ENCODE assay signal across 19 cellular contexts in the genomic region with DNA sequence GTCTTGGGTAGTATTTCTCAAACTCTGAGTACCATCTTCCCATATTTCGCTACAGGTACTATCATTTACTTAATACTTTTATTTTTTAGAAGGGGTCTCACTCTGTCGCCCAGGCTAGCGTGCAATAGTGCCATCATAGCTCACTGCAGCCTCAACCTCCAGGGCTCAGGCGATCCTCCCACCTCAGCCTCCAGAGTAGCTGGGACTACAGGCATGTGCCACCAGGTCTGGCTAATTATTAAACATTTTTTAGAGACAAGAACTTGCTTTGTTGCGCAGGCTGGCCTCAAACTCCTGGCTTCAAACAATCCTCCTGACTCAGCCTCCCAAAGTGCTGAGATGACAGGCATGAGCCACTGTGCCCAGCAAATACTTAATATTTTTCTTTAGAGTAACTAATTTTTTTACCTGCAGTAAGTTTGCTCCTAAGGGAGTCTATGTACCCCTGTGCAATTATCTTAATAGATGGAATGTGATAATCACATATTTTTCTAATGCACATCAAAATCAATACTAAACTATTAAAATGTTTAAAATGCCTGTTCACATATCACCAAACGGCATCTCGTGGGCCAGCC.
"Had no signal": no experiment of that assay in that cellular context is flagged by ENCODE, and none has a peak within 500 bp of the region (broad histone marks: within the 10 kb centered on the region; RNA-seq: fewer than 3 reads in every experiment).

No MANE protein-coding gene starts in this region.

- H3K4me1 ChIP-seq: foreskin keratinocyte had no signal

- DNase-seq: activated CD4-positive, alpha-beta T cell treated with anti-CD3 and anti-CD28 coated beads, Interleukin-2, amount 50 U/mL, for 4 hours; activated CD8-positive, alpha-beta memory T cell treated with anti-CD3 and anti-CD28 coated beads, Interleukin-2, amount 50 U/mL, for 48 hours; activated naive CD4-positive, alpha-beta T cell treated with Interleukin-2 at 50 U/mL for 16 hours; activated naive CD8-positive, alpha-beta T cell treated with anti-CD3 and anti-CD28 coated beads, Interleukin-2, amount 10 ng/mL, durations not matched to agents 7 days and 5 days; amygdala; cortex of kidney; foreskin keratinocyte; hippocampal formation; left ventricle myocardium inferior; midbrain; stimulated activated CD4-positive, alpha-beta T cell treated with anti-CD3 and anti-CD28 coated beads, Interleukin-4, amount 100 ng/mL, for 1 hour; substantia nigra; T-cell; thyroid gland had no signal

- H3K27ac ChIP-seq: foreskin keratinocyte, thyroid gland, VCaP had no signal

- H3K36me3 Mint-ChIP-seq: natural killer cell treated with Interleukin-12 subunit alpha and Interleukin-12 subunit beta and Interleukin-15 and Interleukin-18, amount 100 ng/mL, for 72 hours; T-cell had no signal

- H3K4me3 Mint-ChIP-seq: activated naive CD8-positive, alpha-beta T cell treated with anti-CD3 and anti-CD28 coated beads, Interleukin-2, amount 10 ng/mL, durations not matched to agents 7 days and 5 days; natural killer cell treated with Interleukin-12 subunit alpha and Interleukin-12 subunit beta and Interleukin-15 and Interleukin-18, amount 100 ng/mL, for 72 hours; stimulated activated naive CD8-positive, alpha-beta T cell treated with anti-CD3 and anti-CD28 coated beads, Interleukin-15, Interleukin-2, amounts not matched to agents 100 ng/mL and 50 ng/mL, for 24 hours; T-cell; T-helper 2 cell treated with Interferon-gamma antibody and Interleukin-4, amounts not matched to agents 5 μg/mL and 100 μg/mL, for 36 hours had no signal

- H3K4me3 ChIP-seq: left ventricle myocardium inferior, thyroid gland had no signal

- ATAC-seq: activated CD4-positive, CD25-positive, alpha-beta regulatory T cell treated with anti-CD3 and anti-CD28 coated beads, Interleukin-2, amount 50 U/mL, for 24 hours; foreskin keratinocyte; natural killer cell treated with Interleukin-12 subunit alpha and Interleukin-12 subunit beta and Interleukin-15 and Interleukin-18, amount 100 ng/mL, for 72 hours; T-cell had no signal

- H3K9me3 ChIP-seq: left ventricle myocardium inferior, thyroid gland had no signal

- H3K9me3 Mint-ChIP-seq: natural killer cell treated with Interleukin-12 subunit alpha and Interleukin-12 subunit beta and Interleukin-15 and Interleukin-18, amount 100 ng/mL, for 72 hours; stimulated activated naive CD8-positive, alpha-beta T cell treated with anti-CD3 and anti-CD28 coated beads, Interleukin-15, Interleukin-2, amounts not matched to agents 100 ng/mL and 50 ng/mL, for 24 hours; T-cell; T-helper 2 cell treated with Interferon-gamma antibody and Interleukin-4, amounts not matched to agents 5 μg/mL and 100 μg/mL, for 36 hours had no signal

- H3K27me3 ChIP-seq: foreskin keratinocyte, thyroid gland had no signal

- H3K27ac Mint-ChIP-seq: activated naive CD8-positive, alpha-beta T cell treated with anti-CD3 and anti-CD28 coated beads, Interleukin-2, amount 10 ng/mL, durations not matched to agents 7 days and 5 days; stimulated activated naive CD8-positive, alpha-beta T cell treated with anti-CD3 and anti-CD28 coated beads, Interleukin-15, Interleukin-2, amounts not matched to agents 100 ng/mL and 50 ng/mL, for 24 hours; T-cell; T-helper 2 cell treated with Interferon-gamma antibody and Interleukin-4, amounts not matched to agents 5 μg/mL and 100 μg/mL, for 36 hours had no signal

- H3K27me3 Mint-ChIP-seq: natural killer cell treated with Interleukin-12 subunit alpha and Interleukin-12 subunit beta and Interleukin-15 and Interleukin-18, amount 100 ng/mL, for 72 hours; stimulated activated naive CD8-positive, alpha-beta T cell treated with anti-CD3 and anti-CD28 coated beads, Interleukin-15, Interleukin-2, amounts not matched to agents 100 ng/mL and 50 ng/mL, for 24 hours; T-cell had no signal

- H3K36me3 ChIP-seq: left ventricle myocardium inferior, thyroid gland had no signal
